ENCODE assay signal across 8 cellular contexts in genomic region chr10:101693701-101694055, GRCh38. TPM values are rescaled to one million over a fixed set of nuclear protein-coding genes. Genes with fewer than 3 reads are reported as not detected.
DNase-seq lines count a peak whose midpoint lies in the region; ATAC-seq and TF ChIP-seq lines count a peak whose summit lies in the region.

No MANE protein-coding gene starts in this region.

- H3K79me2 ChIP-seq in OCI-LY7 (ENCODE audit: insufficient read depth, low read depth, low read length): peaks cover 43% of the 10 kb centered on the region

- CTCF ChIA-PET in A673 (lab: Charles Lee) (interaction anchor here (1.3 kb wide), 1 partner anchor 88 kb away, joined by 3 read pairs; no protein-coding TSS in a partner anchor), GM10248 (lab: Yijun Ruan, JAX) (interaction anchor here (0.8 to 1.8 kb wide), 9 partner anchors 9 to 91 kb away, joined by 3 to 7 read pairs (median 4); partner anchors contain the start of gene NPM3), OCI-LY7 (lab: Charles Lee; ENCODE audit: unreplicated experiment) (interaction anchor here (1.0 kb wide), 1 partner anchor 65 kb away, joined by 3 read pairs; no protein-coding TSS in a partner anchor)

- H3K27ac ChIP-seq in A673 (ENCODE audit: low read depth, low read length, poor library complexity, severe bottlenecking): peak overlapping the region; percentile 98
- peak overlapping the region; percentile 75 for H3K27ac ChIP-seq in OCI-LY7 (ENCODE audit: low read depth, low read length, poor library complexity, severe bottlenecking)
- peak overlapping the region; percentile 91 for H3K27ac ChIP-seq in cingulate gyrus (ENCODE audit: low read depth, low read length)
- H3K27ac ChIP-seq in upper lobe of left lung: peak overlapping the region; percentile 95 to 100 (median 99)

- H2AFZ ChIP-seq in OCI-LY7 (ENCODE audit: low read length): peak overlapping the region; percentile 65

- no peaks in the 10 kb centered on the region for H3K4me1 ChIP-seq in A673 (ENCODE audit: insufficient read depth, low read length, poor library complexity, severe bottlenecking)
- H3K4me1 ChIP-seq in OCI-LY7 (ENCODE audit: insufficient read depth, low read length, poor library complexity, severe bottlenecking): peaks cover 27% of the 10 kb centered on the region
- H3K4me1 ChIP-seq in upper lobe of left lung: peaks cover 23 to 51% (median 43%) of the 10 kb centered on the region in 4 donors

- peaks cover 17% of the 10 kb centered on the region for H4K20me1 ChIP-seq in OCI-LY7 (ENCODE audit: insufficient read depth, low read length)

- H3K36me3 ChIP-seq in A673 (ENCODE audit: insufficient read depth, low read length, poor library complexity, severe bottlenecking) (no peaks in the 10 kb centered on the region), OCI-LY7 (ENCODE audit: insufficient read depth, low read length) (peaks cover 23% of the 10 kb centered on the region), upper lobe of left lung (no peaks in the 10 kb centered on the region)

- TF ChIP-seq POLR2A in upper lobe of left lung (IDR thresholded peaks at IDR 0.05): no peak

- ATAC-seq in HG02763 (IDR thresholded peaks at IDR 0.05; ENCODE audit: unreplicated experiment): peak; percentile 7
- peak in 1 of 2 donors; percentile 37 for ATAC-seq in upper lobe of left lung (ENCODE audit: low FRiP score in 2 of 2)
- no peak for ATAC-seq in GM19328 (IDR thresholded peaks at IDR 0.05; ENCODE audit: unreplicated experiment)

- TF ChIP-seq CTCF in A673 (conservative IDR thresholded peaks at IDR 0.05; ENCODE audit: low read depth, low read length) (no peak), GM10248 (IDR thresholded peaks at IDR 0.05; ENCODE audit: control extremely low read depth, extremely low read depth, low read depth, missing control alignments) (no peak), OCI-LY7 (conservative IDR thresholded peaks at IDR 0.05; ENCODE audit: low read length) (no peak), upper lobe of left lung (IDR thresholded peaks at IDR 0.05) (no peak)

- POLR2A ChIA-PET in A673 (lab: Charles Lee; ENCODE audit: low non-redundant PET): no interaction called here
- POLR2A ChIA-PET in GM10248 (lab: Yijun Ruan, JAX): interaction anchor here (0.5 kb wide), 1 partner anchor 326 kb away, joined by 5 read pairs; no protein-coding TSS in a partner anchor
- POLR2A ChIA-PET in OCI-LY7 (lab: Charles Lee): interaction anchor here (0.6 to 1.3 kb wide), 5 partner anchors 9 to 139 kb away, joined by 3 to 5 read pairs (median 4); no protein-coding TSS in a partner anchor

- intact Hi-C loops in A673 (cut with micrococcal nuclease; ENCODE audit: unreplicated experiment): no loop called here
- intact Hi-C loops in OCI-LY7 (cut with micrococcal nuclease; ENCODE audit: unreplicated experiment): loop anchor here (1.0 to 10.0 kb wide), 4 partner anchors 76 to 951 kb away; partner anchors contain the start of gene TRIM8

- H3K4me2 ChIP-seq in OCI-LY7 (ENCODE audit: low read length): peak overlapping the region; percentile 93

- H3K9me3 ChIP-seq in A673 (ENCODE audit: low read depth, low read length, poor library complexity, severe bottlenecking) (no peaks in the 10 kb centered on the region), OCI-LY7 (ENCODE audit: low read length) (no peaks in the 10 kb centered on the region), upper lobe of left lung (no peaks in the 10 kb centered on the region)

- no peak for TF ChIP-seq EP300 in upper lobe of left lung (IDR thresholded peaks at IDR 0.05)

- peak; percentile 64 for DNase-seq in A673 (ENCODE audit: low spot score)
- DNase-seq in GM10248 (ENCODE audit: extremely low spot score): peak; percentile 37
- peak; percentile 74 for DNase-seq in OCI-LY7 (ENCODE audit: low spot score)
- peak; percentile 24 to 54 for DNase-seq in lung microvascular endothelial cell (ENCODE audit: low read depth in 2 of 2)
- no peak for DNase-seq in upper lobe of left lung

- BruUV-seq in A673 (replicated peaks; lab: Mats Ljungman, UMichigan) (no TSS peak), OCI-LY7 (replicated peaks; lab: Mats Ljungman, UMichigan) (no TSS peak)

- WGBS in upper lobe of left lung, 2 donors: 0 to 2% methylated on average over 7 of the region's 7 CpGs

- peak overlapping the region; percentile 80 for H3K4me3 ChIP-seq in A673 (ENCODE audit: low read depth, low read length, poor library complexity, severe bottlenecking)
- peak overlapping the region; percentile 81 for H3K4me3 ChIP-seq in OCI-LY7 (ENCODE audit: low read depth, low read length, poor library complexity, severe bottlenecking)
- peak overlapping the region; percentile 43 to 94 (median 81) for H3K4me3 ChIP-seq in upper lobe of left lung

- no peaks in the 10 kb centered on the region for H3K9me2 ChIP-seq in OCI-LY7 (ENCODE audit: insufficient read depth, low read length)

- H3K27me3 ChIP-seq in A673 (replicated peaks; ENCODE audit: insufficient read depth, low read depth, low read length, poor library complexity): no peaks in the 10 kb centered on the region
- H3K27me3 ChIP-seq in upper lobe of left lung: no peaks in the 10 kb centered on the region

RNA-seq across cellular contexts. Expression of gene FBXW4, which starts 1.3 kb away (rescaled TPM):
- total RNA-seq in A673 (2021): 19.5 and 24.0 TPM in 2 replicates
- 43.1 and 50.3 TPM in 2 replicates for total RNA-seq in OCI-LY7 (2014; rRNA removed; shearing (Covaris generic))
- total RNA-seq in OCI-LY7 (2022): 54.2 and 60.9 TPM in 2 replicates
- total RNA-seq in lung microvascular endothelial cell: 22.0 and 29.4 TPM in 2 replicates
- total RNA-seq in upper lobe of left lung: 100 to 1,000 TPM in 2 of 6 donors, 10 to 100 TPM in 4; 75.2 to 223 (median 88.5) TPM

Comparison
In these comparisons a context has a peak if more than half of its experiments do, and no peak if none do; other contexts are left out.
1. DNase-seq: peak in A673 (single experiment), GM10248 (single experiment), OCI-LY7 (single experiment) and lung microvascular endothelial cell (2 of 2); none in upper lobe of left lung (0 of 2).
2. Peak in every context shown above with its lines, with median percentiles within 50 percentile points of each other: H3K27ac ChIP-seq and H3K4me3 ChIP-seq.